ENCODE assay signal across 14 cellular contexts in genomic region chr1:115677172-115677542, GRCh38. TPM values are rescaled to one million over a fixed set of nuclear protein-coding genes. Genes with fewer than 3 reads are reported as not detected.
DNase-seq lines count a peak whose midpoint lies in the region; ATAC-seq, FAIRE-seq and TF ChIP-seq lines count a peak whose summit lies in the region.
"Had no signal": no experiment of that assay in that cellular context is flagged by ENCODE, and none has a peak within 500 bp of the region (broad histone marks: within the 10 kb centered on the region; RNA-seq: fewer than 3 reads in every experiment).

No MANE protein-coding gene starts in this region.

- H3K23ac ChIP-seq in mesendoderm (ENCODE audit: low read length): no peak overlapping the region

- TF ChIP-seq EP300 in tibial nerve (IDR thresholded peaks at IDR 0.05): no peak

- H2BK120ac ChIP-seq in mesendoderm (ENCODE audit: low read depth, low read length): no peak overlapping the region

- no CpG with 5 or more reads among the region's 3 CpGs for WGBS in mesendoderm (ENCODE audit: extremely low coverage, insufficient coverage, low lambda C conversion rate)
- 43 to 52% methylated on average over 3 of the region's 3 CpGs for WGBS in tibial nerve, 2 donors

- no peak for TF ChIP-seq POLR2A in tibial nerve (IDR thresholded peaks at IDR 0.05)

- no peak overlapping the region for H3K4me2 ChIP-seq in mesendoderm (ENCODE audit: low read length)

- H3K36me3 ChIP-seq in mesendoderm (ENCODE audit: control insufficient read depth, insufficient read depth, low read length) (peaks cover 8% of the 10 kb centered on the region), tibial nerve (peaks cover 0 to 5% (median 0%) of the 10 kb centered on the region in 3 donors)

- H3K4ac ChIP-seq in mesendoderm (ENCODE audit: low read depth, low read length): no peak overlapping the region

- H4K5ac ChIP-seq in mesendoderm (ENCODE audit: low read length): no peak overlapping the region

- peak overlapping the region; percentile 30 for H3K56ac ChIP-seq in mesendoderm (ENCODE audit: low read length)

- no peak overlapping the region for H2BK15ac ChIP-seq in mesendoderm (replicated peaks; ENCODE audit: low read depth)

- no peak overlapping the region for H2AK5ac ChIP-seq in mesendoderm (ENCODE audit: low read length)

- POLR2A ChIA-PET in activated CD8-positive, alpha-beta T cell treated with anti-CD3 and anti-CD28 coated beads, Interleukin-2, amount 10 ng/mL, durations not matched to agents 7 days and 5 days (lab: Charles Lee): no interaction called here

- H3K27me3 ChIP-seq in mesendoderm (ENCODE audit: insufficient read depth, low read length, poor library complexity) (no peaks in the 10 kb centered on the region), tibial nerve (no peaks in the 10 kb centered on the region)

- H3K27me3 Mint-ChIP-seq in activated CD8-positive, alpha-beta T cell treated with anti-CD3 and anti-CD28 coated beads, Interleukin-2, amount 10 ng/mL, durations not matched to agents 7 days and 5 days (ENCODE audit: low read depth): no peaks in the 10 kb centered on the region
- peaks cover 3% of the 10 kb centered on the region for H3K27me3 Mint-ChIP-seq in glutamatergic neuron (ENCODE audit: unreplicated experiment)

- CTCF ChIA-PET in activated CD8-positive, alpha-beta T cell treated with anti-CD3 and anti-CD28 coated beads, Interleukin-2, amount 10 ng/mL, durations not matched to agents 7 days and 5 days (lab: Charles Lee): no interaction called here

- H3K4me1 ChIP-seq in mesendoderm (ENCODE audit: control insufficient read depth, low read depth, low read length) (peaks cover 9% of the 10 kb centered on the region), tibial nerve (peaks cover 0 to 19% (median 0%) of the 10 kb centered on the region in 4 donors)

- H3K79me1 ChIP-seq in mesendoderm (ENCODE audit: low read length): peaks cover 41% of the 10 kb centered on the region

- no peaks in the 10 kb centered on the region for H3K9me3 ChIP-seq in tibial nerve

- FAIRE-seq in RCC 7860 (lab: Jason Lieb, UNC): no peak

- no peak overlapping the region for H4K8ac ChIP-seq in mesendoderm (ENCODE audit: low read depth, low read length)

- H3K9me3 Mint-ChIP-seq in activated CD8-positive, alpha-beta T cell treated with anti-CD3 and anti-CD28 coated beads, Interleukin-2, amount 10 ng/mL, durations not matched to agents 7 days and 5 days (ENCODE audit: insufficient read depth): no peaks in the 10 kb centered on the region
- H3K9me3 Mint-ChIP-seq in glutamatergic neuron (ENCODE audit: unreplicated experiment): no peaks in the 10 kb centered on the region

- ATAC-seq in HG02588 (IDR thresholded peaks at IDR 0.05; ENCODE audit: unreplicated experiment) (peak; percentile 46), HG03439 (IDR thresholded peaks at IDR 0.05; ENCODE audit: unreplicated experiment) (no peak)
- ATAC-seq in activated CD8-positive, alpha-beta T cell treated with anti-CD3 and anti-CD28 coated beads, Interleukin-2, amount 10 ng/mL, durations not matched to agents 7 days and 5 days: no peak

- H2BK5ac ChIP-seq in mesendoderm (ENCODE audit: low read length): no peak overlapping the region

- no peak overlapping the region for H3K27ac Mint-ChIP-seq in activated CD8-positive, alpha-beta T cell treated with anti-CD3 and anti-CD28 coated beads, Interleukin-2, amount 10 ng/mL, durations not matched to agents 7 days and 5 days
- no peak overlapping the region for H3K27ac Mint-ChIP-seq in glutamatergic neuron (ENCODE audit: unreplicated experiment)

- H3K4me3 Mint-ChIP-seq in activated CD8-positive, alpha-beta T cell treated with anti-CD3 and anti-CD28 coated beads, Interleukin-2, amount 10 ng/mL, durations not matched to agents 7 days and 5 days: no peak overlapping the region
- no peak overlapping the region for H3K4me3 Mint-ChIP-seq in glutamatergic neuron (ENCODE audit: unreplicated experiment)

- no peaks in the 10 kb centered on the region for H3K4me1 Mint-ChIP-seq in activated CD8-positive, alpha-beta T cell treated with anti-CD3 and anti-CD28 coated beads, Interleukin-2, amount 10 ng/mL, durations not matched to agents 7 days and 5 days (ENCODE audit: low read depth)
- peaks cover 5% of the 10 kb centered on the region for H3K4me1 Mint-ChIP-seq in glutamatergic neuron (ENCODE audit: low read depth, unreplicated experiment)

- H3K27ac ChIP-seq in mesendoderm (ENCODE audit: low read depth, low read length) (no peak overlapping the region), tibial nerve (no peak overlapping the region)

- DNase-seq in GM10266 (ENCODE audit: extremely low spot score) (peak; percentile 32), RCC 7860 (ENCODE audit: low spot score) (peak; percentile 47), mesendoderm (peak; percentile 84), tibial nerve (ENCODE audit: low spot score in 2 of 2) (no peak), glutamatergic neuron (no peak)
- no peak for DNase-seq in activated CD8-positive, alpha-beta T cell treated with anti-CD3 and anti-CD28 coated beads, Interleukin-2, amount 10 ng/mL, durations not matched to agents 7 days and 5 days
- DNase-seq: activated T-cell treated with anti-CD3 and anti-CD28 coated beads, Interleukin-2, amount 50 U/mL, for 1 hour; DMS53; GOT3; stimulated activated CD4-positive, alpha-beta T cell treated with anti-CD3 and anti-CD28 coated beads, Interleukin-4, amount 100 ng/mL, for 24 hours; SW 1271 had no signal

- H3K36me3 Mint-ChIP-seq in activated CD8-positive, alpha-beta T cell treated with anti-CD3 and anti-CD28 coated beads, Interleukin-2, amount 10 ng/mL, durations not matched to agents 7 days and 5 days (ENCODE audit: low read depth): no peaks in the 10 kb centered on the region
- H3K36me3 Mint-ChIP-seq in glutamatergic neuron (ENCODE audit: unreplicated experiment): no peaks in the 10 kb centered on the region

- H3K18ac ChIP-seq in mesendoderm (ENCODE audit: low read length): no peak overlapping the region

- H3K4me3 ChIP-seq in mesendoderm (ENCODE audit: low read length): no peak overlapping the region
- no peak overlapping the region for H3K4me3 ChIP-seq in tibial nerve
- H3K4me3 ChIP-seq: lung had no signal

- H3K79me2 ChIP-seq in mesendoderm (ENCODE audit: control insufficient read depth, insufficient read depth, low read length): peaks cover 30% of the 10 kb centered on the region

- TF ChIP-seq CTCF in GM10266 (IDR thresholded peaks at IDR 0.05; ENCODE audit: control insufficient read depth, insufficient read depth, low read depth, missing control alignments) (no peak), tibial nerve (IDR thresholded peaks at IDR 0.05) (no peak), glutamatergic neuron (IDR thresholded peaks at IDR 0.05; ENCODE audit: partially characterized antibody, unreplicated experiment) (no peak)

- H3K9ac ChIP-seq in mesendoderm (ENCODE audit: low read length): no peak overlapping the region

RNA-seq across cellular contexts. Expression of gene VANGL1, which starts 35.4 kb away (rescaled TPM):
- polyA plus RNA-seq in mesendoderm (2013, experiment 1 of 2): 71.3 TPM
- polyA plus RNA-seq in mesendoderm (2013, experiment 2 of 2): 69.6 TPM
- total RNA-seq in tibial nerve (1 to 10 TPM; 4.5 to 8.8 (median 6.8) TPM), glutamatergic neuron (ENCODE audit: unreplicated experiment) (4.6 TPM)
- total RNA-seq in activated CD8-positive, alpha-beta T cell treated with anti-CD3 and anti-CD28 coated beads, Interleukin-2, amount 10 ng/mL, durations not matched to agents 7 days and 5 days: 10 to 100 TPM; 14.1 to 14.8 TPM

Comparison
In these comparisons a context has a peak if more than half of its experiments do, and no peak if none do; other contexts are left out.
1. DNase-seq: peak in GM10266 (single experiment), RCC 7860 (single experiment) and mesendoderm (single experiment); none in tibial nerve (0 of 2), activated CD8-positive, alpha-beta T cell treated with anti-CD3 and anti-CD28 coated beads, Interleukin-2, amount 10 ng/mL, durations not matched to agents 7 days and 5 days (single experiment) and glutamatergic neuron (single experiment).